11 cellular contexts compared by ENCODE assay signal in genomic region chr5:51225671-51226419, GRCh38.
DNase-seq lines count a peak whose midpoint lies in the region; ATAC-seq and TF ChIP-seq lines count a peak whose summit lies in the region.
"Had no signal": no experiment of that assay in that cellular context is flagged by ENCODE, and none has a peak within 500 bp of the region (broad histone marks: within the 10 kb centered on the region; RNA-seq: fewer than 3 reads in every experiment).

No MANE protein-coding gene starts in this region.

- peaks cover 10% of the 10 kb centered on the region for H3K9me3 Mint-ChIP-seq in GM23338

- peak overlapping the region; percentile 86 for H2BK120ac ChIP-seq in trophoblast cell (ENCODE audit: insufficient read depth, low read length, poor library complexity)

- no peaks in the 10 kb centered on the region for H3K9me2 ChIP-seq in GM23338 (ENCODE audit: insufficient read depth)

- H4K91ac ChIP-seq in trophoblast cell (ENCODE audit: low read depth, low read length) = peak overlapping the region; percentile 83

- H3K4me1 ChIP-seq in GM23338 (ENCODE audit: insufficient read depth) (peaks cover 12% of the 10 kb centered on the region), trophoblast cell (ENCODE audit: control insufficient read depth in 1 of 2, insufficient read depth in 2 of 2, low read length in 2 of 2) (peaks cover 3 to 9% of the 10 kb centered on the region in 2 experiments)

- H3K9me3 ChIP-seq in trophoblast cell (ENCODE audit: insufficient read depth, low read depth, low read length) = no peaks in the 10 kb centered on the region

- H3K14ac ChIP-seq in trophoblast cell (ENCODE audit: low read length) = peak overlapping the region; percentile 78

- TF ChIP-seq CTCF in GM23338 (conservative IDR thresholded peaks at IDR 0.05; ENCODE audit: low read depth in 2 of 2) = no peak

- no CpG with 5 or more reads among the region's 4 CpGs for WGBS in trophoblast cell (ENCODE audit: extremely low coverage, insufficient coverage, insufficient read length)

- peak overlapping the region; percentile 16; the same call in 1 of the 3 replicates for H3K4me3 Mint-ChIP-seq in GM23338

- H3K27me3 ChIP-seq in GM23338 (ENCODE audit: insufficient read depth) = no peaks in the 10 kb centered on the region
- H3K27me3 ChIP-seq in trophoblast cell (ENCODE audit: insufficient read depth, low read length) = no peaks in the 10 kb centered on the region
- H3K27me3 ChIP-seq: Peyer's patch had no signal

- ATAC-seq in GM23338 = peak; percentile 26
- no peak for ATAC-seq in GM18505 (IDR thresholded peaks at IDR 0.05; ENCODE audit: unreplicated experiment)

- peak overlapping the region; percentile 1; the same call in 1 of the 2 replicates for H2AFZ ChIP-seq in GM23338
- no peak overlapping the region for H2AFZ ChIP-seq in trophoblast cell (ENCODE audit: insufficient read depth, low read length, poor library complexity)

- peaks cover 27% of the 10 kb centered on the region for H3K4me1 Mint-ChIP-seq in GM23338

- H3K36me3 Mint-ChIP-seq in GM23338 (ENCODE audit: low read depth) = peaks cover 4% of the 10 kb centered on the region; the same call in 2 of the 3 replicates

- TF ChIP-seq POLR2A in GM18505 (IDR thresholded peaks at IDR 0.05; ENCODE audit: borderline replicate concordance, extremely low read depth, insufficient read depth, insufficient read length) = no peak

- H3K27ac Mint-ChIP-seq in GM23338 = peak overlapping the region; percentile 76

- peaks cover 3% of the 10 kb centered on the region for H3K79me1 ChIP-seq in trophoblast cell (ENCODE audit: low read length)

- no peak overlapping the region for H3K23ac ChIP-seq in trophoblast cell (ENCODE audit: low read length)

- peak overlapping the region; percentile 35 for H3K4ac ChIP-seq in trophoblast cell (ENCODE audit: low read depth, low read length)

- H3K9ac ChIP-seq in trophoblast cell (ENCODE audit: low read length) = no peak overlapping the region

- no peak overlapping the region for H2AK5ac ChIP-seq in trophoblast cell (ENCODE audit: low read length)

- peak overlapping the region; percentile 63 for H4K8ac ChIP-seq in trophoblast cell (ENCODE audit: low read depth, low read length)

- H3K4me2 ChIP-seq in GM23338 (peak overlapping the region; percentile 45), trophoblast cell (ENCODE audit: low read length) (peak overlapping the region; percentile 1)

- H3K27ac ChIP-seq in GM23338 (ENCODE audit: low read depth) (peak overlapping the region; percentile 86), trophoblast cell (ENCODE audit: low read depth, low read length) (peak overlapping the region; percentile 94)

- H3K4me3 ChIP-seq in GM23338 = no peak overlapping the region
- no peak overlapping the region for H3K4me3 ChIP-seq in trophoblast cell (ENCODE audit: low read depth, low read length)
- H3K4me3 ChIP-seq: Peyer's patch had no signal

- DNase-seq in GM23338 (ENCODE audit: low spot score) = peak; percentile 13
- DNase-seq in NCI-H2107 (lab: John Stamatoyannopoulos, UW) = peak; percentile 5
- peak; percentile 23 for DNase-seq in cerebellum (ENCODE audit: low spot score)
- no peak for DNase-seq in trophoblast cell
- no peak for DNase-seq in islet precursor cell
- DNase-seq in stimulated activated naive CD4-positive, alpha-beta T cell (lab: John Stamatoyannopoulos, UW) = no peak
- DNase-seq in cortex of kidney (lab: John Stamatoyannopoulos, UW) = no peak
- DNase-seq: DMS 273 treated with DMSO at 0.1 percent for 48 hours, T1000 had no signal

- H3K18ac ChIP-seq in trophoblast cell (ENCODE audit: low read length) = peak overlapping the region; percentile 7

- no peak overlapping the region for H4K12ac ChIP-seq in trophoblast cell (ENCODE audit: low read depth, low read length)

- H3K27me3 Mint-ChIP-seq in GM23338 (ENCODE audit: insufficient read depth, low read depth, poor library complexity) = peaks cover 2% of the 10 kb centered on the region

- H3K79me2 ChIP-seq in GM23338 (replicated peaks; ENCODE audit: insufficient read depth) = no peaks in the 10 kb centered on the region
- no peaks in the 10 kb centered on the region for H3K79me2 ChIP-seq in trophoblast cell (ENCODE audit: control insufficient read depth, insufficient read depth, low read length, poor library complexity)

- H4K20me1 ChIP-seq in GM23338 (replicated peaks; ENCODE audit: insufficient read depth) = no peaks in the 10 kb centered on the region

- peak overlapping the region; percentile 92 for H2BK12ac ChIP-seq in trophoblast cell (ENCODE audit: low read length)

- peak overlapping the region; percentile 75 for H2BK5ac ChIP-seq in trophoblast cell (ENCODE audit: low read depth, low read length, poor library complexity)

- H3F3A ChIP-seq in GM23338 (replicated peaks; ENCODE audit: low read depth) = no peaks in the 10 kb centered on the region

- H3K36me3 ChIP-seq in GM23338 (ENCODE audit: insufficient read depth) (no peaks in the 10 kb centered on the region), trophoblast cell (ENCODE audit: control insufficient read depth in 1 of 2, insufficient read depth in 2 of 2, low read length in 2 of 2) (no peaks in the 10 kb centered on the region)
- H3K36me3 ChIP-seq: Peyer's patch had no signal

TF ChIP-seq in GM23338, 12 proteins besides CTCF, POLR2A, EP300 and RAD21 (continues in another document):
- TF ChIP-seq STAT1 (IDR thresholded peaks at IDR 0.05; ENCODE audit: unreplicated experiment) (no peak), REST (IDR thresholded peaks at IDR 0.05; ENCODE audit: unreplicated experiment) (no peak), JUNB (IDR thresholded peaks at IDR 0.05; ENCODE audit: unreplicated experiment) (no peak), NANOG (IDR thresholded peaks at IDR 0.05; ENCODE audit: borderline replicate concordance) (no peak)

Comparison
In these comparisons a context has a peak if more than half of its experiments do, and no peak if none do; other contexts are left out.
1. DNase-seq: peak in GM23338 (single experiment), NCI-H2107 (single experiment) and cerebellum (single experiment); none in trophoblast cell (0 of 2), islet precursor cell (single experiment), stimulated activated naive CD4-positive, alpha-beta T cell (0 of 6) and cortex of kidney (single experiment).